In genomic region chr13:98509271-98510155, GRCh38 we compare ENCODE assay signal across 8 cellular contexts.
DNase-seq lines count a peak whose midpoint lies in the region; ATAC-seq and TF ChIP-seq lines count a peak whose summit lies in the region.

No MANE protein-coding gene starts in this region.

- H3K4me1 ChIP-seq in psoas muscle: peaks cover 44% of the 10 kb centered on the region

- TF ChIP-seq CTCF in fibroblast of the aortic adventitia (IDR thresholded peaks at IDR 0.05; ENCODE audit: insufficient read depth, low read length) (no peak), psoas muscle (IDR thresholded peaks at IDR 0.05) (no peak)

- H3K27ac ChIP-seq in psoas muscle: peak overlapping the region; percentile 58

- peak; percentile 97 for DNase-seq in ELR (ENCODE audit: low read depth)
- DNase-seq in H4 (ENCODE audit: low spot score): peak; percentile 55
- peak; percentile 98 for DNase-seq in Kasumi-1 (lab: John Stamatoyannopoulos, UW)
- peak; percentile 23 for DNase-seq in activated T-cell treated with anti-CD3 and anti-CD28 coated beads for 24 hours (ENCODE audit: low read depth)
- peak; percentile 96 for DNase-seq in fibroblast of the aortic adventitia (ENCODE audit: low read depth)
- peak in 1 of 2 donors; percentile 60 for DNase-seq in psoas muscle
- DNase-seq in DMS153 treated with DMSO at 0.1 percent for 48 hours (lab: John Stamatoyannopoulos, UW; ENCODE audit: unreplicated experiment): no peak
- no peak for DNase-seq in NCI-H2081 treated with DMSO at 0.1 percent for 48 hours (lab: John Stamatoyannopoulos, UW)

- H3K9me3 ChIP-seq in psoas muscle: no peaks in the 10 kb centered on the region

- no peaks in the 10 kb centered on the region for H3K36me3 ChIP-seq in psoas muscle (ENCODE audit: insufficient read depth in 1 of 2, low read depth in 1 of 2)

- no peak overlapping the region for H3K4me3 ChIP-seq in fibroblast of the aortic adventitia (ENCODE audit: low read depth, low read length)
- no peak overlapping the region for H3K4me3 ChIP-seq in psoas muscle

- no peaks in the 10 kb centered on the region for H3K27me3 ChIP-seq in psoas muscle (ENCODE audit: insufficient read depth in 3 of 3, low read length in 2 of 3)

- WGBS in psoas muscle, 3 donors: 67 to 77% (median 68%) methylated on average over 10 of the region's 10 CpGs

- ATAC-seq in psoas muscle: peak; percentile 51 to 67 (median 64)

- intact Hi-C loops in psoas muscle (cut with DNase I): loop anchor here in 1 of 2 donors (5.0 kb wide), 1 partner anchor 68 kb away; the partner anchor contains the start of gene STK24

Comparison
In these comparisons a context has a peak if more than half of its experiments do, and no peak if none do; other contexts are left out.
1. DNase-seq: peak in ELR (single experiment), H4 (single experiment), Kasumi-1 (2 of 2), activated T-cell treated with anti-CD3 and anti-CD28 coated beads for 24 hours (single experiment) and fibroblast of the aortic adventitia (single experiment); none in DMS153 treated with DMSO at 0.1 percent for 48 hours (single experiment) and NCI-H2081 treated with DMSO at 0.1 percent for 48 hours (single experiment).